ENCODE assay signal across 8 cellular contexts in the genomic region with DNA sequence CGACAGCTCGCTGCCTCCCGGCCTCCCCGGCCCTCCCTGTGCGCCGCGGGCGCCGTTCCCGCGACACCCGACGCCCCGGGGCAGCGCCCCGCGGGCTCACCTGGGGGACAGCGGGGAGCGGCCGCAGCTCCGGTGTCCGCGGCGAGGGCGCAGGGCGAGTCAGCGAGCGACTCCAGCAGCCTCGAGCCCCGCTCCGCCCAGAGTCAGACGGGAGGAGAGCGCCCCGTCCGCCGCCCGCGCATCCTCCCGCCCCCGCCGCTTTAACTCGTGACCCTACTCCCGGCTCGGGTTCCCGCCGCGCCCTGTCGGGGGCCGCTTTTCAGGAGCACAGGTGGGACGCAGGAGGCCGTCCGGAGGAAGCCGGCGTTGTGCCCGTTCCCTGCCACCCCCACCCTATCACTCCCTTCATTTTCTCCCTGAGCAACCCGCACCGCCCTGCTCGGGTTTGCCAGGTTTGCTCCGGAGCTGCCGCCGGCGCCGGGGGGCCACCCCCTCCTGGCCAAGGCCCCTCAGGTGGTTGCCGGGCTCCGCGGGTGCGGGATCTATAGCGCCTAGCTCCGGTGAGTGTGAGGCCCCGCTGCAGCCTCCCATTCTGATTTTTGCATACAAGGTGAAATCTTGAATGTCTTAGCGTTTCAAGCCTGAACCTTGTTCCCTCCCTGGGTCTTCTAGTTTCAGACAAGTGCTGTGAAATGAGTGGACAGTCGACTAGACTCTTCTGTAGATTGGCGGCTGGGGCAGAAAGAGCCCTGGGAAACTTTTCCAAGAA. TPM values are rescaled to one million over a fixed set of nuclear protein-coding genes. Genes with fewer than 3 reads are reported as not detected.
A peak's percentile ranks its signal among the peaks of the same experiment; 100 is the strongest.
DNase-seq lines count a peak whose midpoint lies in the region; ATAC-seq and TF ChIP-seq lines count a peak whose summit lies in the region.

A gene with protein sequence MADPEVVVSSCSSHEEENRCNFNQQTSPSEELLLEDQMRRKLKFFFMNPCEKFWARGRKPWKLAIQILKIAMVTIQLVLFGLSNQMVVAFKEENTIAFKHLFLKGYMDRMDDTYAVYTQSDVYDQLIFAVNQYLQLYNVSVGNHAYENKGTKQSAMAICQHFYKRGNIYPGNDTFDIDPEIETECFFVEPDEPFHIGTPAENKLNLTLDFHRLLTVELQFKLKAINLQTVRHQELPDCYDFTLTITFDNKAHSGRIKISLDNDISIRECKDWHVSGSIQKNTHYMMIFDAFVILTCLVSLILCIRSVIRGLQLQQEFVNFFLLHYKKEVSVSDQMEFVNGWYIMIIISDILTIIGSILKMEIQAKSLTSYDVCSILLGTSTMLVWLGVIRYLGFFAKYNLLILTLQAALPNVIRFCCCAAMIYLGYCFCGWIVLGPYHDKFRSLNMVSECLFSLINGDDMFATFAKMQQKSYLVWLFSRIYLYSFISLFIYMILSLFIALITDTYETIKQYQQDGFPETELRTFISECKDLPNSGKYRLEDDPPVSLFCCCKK (minus strand): TSS at position 205 of the 769 bp plus-strand sequence. CDS start 3,140 bp downstream, outside the sequence.

- TF ChIP-seq CTCF in GM13976 (IDR thresholded peaks at IDR 0.05; ENCODE audit: borderline replicate concordance, control extremely low read depth, extremely low read depth, insufficient read depth, missing control alignments) (no peak), endodermal cell (conservative IDR thresholded peaks at IDR 0.05) (no peak), upper lobe of right lung (IDR thresholded peaks at IDR 0.05) (no peak)

- H3K4me1 ChIP-seq in endodermal cell (ENCODE audit: control insufficient read depth, insufficient read depth, low read length) (no peaks in the 10 kb centered on the region), upper lobe of right lung (peaks cover 2% of the 10 kb centered on the region)
- peaks cover 10 to 21% of the 10 kb centered on the region in 2 donors for H3K4me1 ChIP-seq in naive thymus-derived CD4-positive, alpha-beta T cell (ENCODE audit: control insufficient read depth in 2 of 2, insufficient read depth in 2 of 2, low read length in 2 of 2)

- in situ Hi-C loops in GM13976 (cut with MboI; ENCODE audit: low sequenced_read_pairs, unreplicated experiment) = no loop called here

- peaks cover 26% of the 10 kb centered on the region for H3K4me1 Mint-ChIP-seq in activated CD4-positive, alpha-beta T cell treated with anti-CD3 and anti-CD28 coated beads, Interleukin-2, amount 10 ng/mL, durations not matched to agents 24 days and 14 days
- peaks cover 18% of the 10 kb centered on the region for H3K4me1 Mint-ChIP-seq in endodermal cell
- H3K4me1 Mint-ChIP-seq in naive thymus-derived CD4-positive, alpha-beta T cell = peaks cover 7 to 35% (median 29%) of the 10 kb centered on the region in 7 donors

- no peaks in the 10 kb centered on the region for H3K9me3 Mint-ChIP-seq in activated CD4-positive, alpha-beta T cell treated with anti-CD3 and anti-CD28 coated beads, Interleukin-2, amount 10 ng/mL, durations not matched to agents 24 days and 14 days
- H3K9me3 Mint-ChIP-seq in endodermal cell = no peaks in the 10 kb centered on the region
- H3K9me3 Mint-ChIP-seq in naive thymus-derived CD4-positive, alpha-beta T cell = peaks cover 0 to 4% (median 0%) of the 10 kb centered on the region in 11 donors

- intact Hi-C loops in activated CD4-positive, alpha-beta T cell treated with anti-CD3 and anti-CD28 coated beads, Interleukin-2, amount 10 ng/mL, durations not matched to agents 24 days and 14 days (cut with micrococcal nuclease) = loop anchor here (1.0 to 2.0 kb wide), 3 partner anchors 14 to 210 kb away; a partner anchor contains a TSS
- intact Hi-C loops in naive thymus-derived CD4-positive, alpha-beta T cell (cut with micrococcal nuclease) = loop anchor here (1.0 to 10.0 kb wide), 10 partner anchors 14 to 544 kb away; a partner anchor contains a TSS
- intact Hi-C loops in upper lobe of right lung (cut with DNase I) = no loop called here

- WGBS in endodermal cell (ENCODE audit: insufficient coverage in 1 of 2, insufficient read length in 1 of 2), 2 experiments = 0% methylated on average over 8 to 73 of the region's 73 CpGs

- peaks cover 44% of the 10 kb centered on the region for H3K27me3 Mint-ChIP-seq in activated CD4-positive, alpha-beta T cell treated with anti-CD3 and anti-CD28 coated beads, Interleukin-2, amount 10 ng/mL, durations not matched to agents 24 days and 14 days
- peaks cover 42% of the 10 kb centered on the region for H3K27me3 Mint-ChIP-seq in endodermal cell (ENCODE audit: insufficient read depth)
- peaks cover 47 to 60% (median 54%) of the 10 kb centered on the region in 5 donors for H3K27me3 Mint-ChIP-seq in naive thymus-derived CD4-positive, alpha-beta T cell

- peak within 1 kb of the TSS; percentile 8 for H3K9ac ChIP-seq in endodermal cell (ENCODE audit: extremely low read depth, low read length, poor library complexity, severe bottlenecking)

- no peaks in the 10 kb centered on the region for H3K36me3 Mint-ChIP-seq in activated CD4-positive, alpha-beta T cell treated with anti-CD3 and anti-CD28 coated beads, Interleukin-2, amount 10 ng/mL, durations not matched to agents 24 days and 14 days (ENCODE audit: low read depth)
- no peaks in the 10 kb centered on the region for H3K36me3 Mint-ChIP-seq in endodermal cell (ENCODE audit: low read depth)
- H3K36me3 Mint-ChIP-seq in naive thymus-derived CD4-positive, alpha-beta T cell = peaks cover 0 to 6% (median 0%) of the 10 kb centered on the region in 5 donors

- peak; percentile 67 for ATAC-seq in naive thymus-derived CD4-positive, alpha-beta T cell
- peak; percentile 88 for ATAC-seq in upper lobe of right lung

- peak; percentile 72 for DNase-seq in GM13976 (ENCODE audit: low spot score)
- peak; percentile 82 for DNase-seq in H7
- peak; percentile 52 for DNase-seq in M059J (ENCODE audit: low read depth)
- DNase-seq in activated CD4-positive, alpha-beta T cell treated with anti-CD3 and anti-CD28 coated beads, Interleukin-2, amount 10 ng/mL, durations not matched to agents 24 days and 14 days = peak; percentile 83
- peak; percentile 86 for DNase-seq in endodermal cell
- peak in 7 of 9 donors; percentile 9 to 56 (median 24) for DNase-seq in naive thymus-derived CD4-positive, alpha-beta T cell
- peak; percentile 83 for DNase-seq in upper lobe of right lung
- no peak for DNase-seq in cerebellar nuclear complex (lab: John Stamatoyannopoulos, UW)

- CTCF ChIA-PET in naive thymus-derived CD4-positive, alpha-beta T cell (lab: Charles Lee) = interaction anchor here (1.2 kb wide), 1 partner anchor 21 kb away, joined by 4 read pairs; no protein-coding TSS in a partner anchor

- H3K27me3 ChIP-seq in H7 (ENCODE audit: control insufficient read depth, insufficient read depth, low read length) (peaks cover 52% of the 10 kb centered on the region), endodermal cell (ENCODE audit: control insufficient read depth, insufficient read depth, low read length, poor library complexity, severe bottlenecking) (peaks cover 72% of the 10 kb centered on the region), upper lobe of right lung (peaks cover 31% of the 10 kb centered on the region)
- peaks cover 11 to 13% of the 10 kb centered on the region in 2 donors for H3K27me3 ChIP-seq in naive thymus-derived CD4-positive, alpha-beta T cell (ENCODE audit: control insufficient read depth in 2 of 2, insufficient read depth in 2 of 2, low read length in 2 of 2)

- no peaks in the 10 kb centered on the region for H3K9me3 ChIP-seq in endodermal cell (ENCODE audit: control insufficient read depth, low read length)
- no peaks in the 10 kb centered on the region for H3K9me3 ChIP-seq in naive thymus-derived CD4-positive, alpha-beta T cell (ENCODE audit: control insufficient read depth in 2 of 3, low read length in 3 of 3)
- H3K9me3 ChIP-seq in upper lobe of right lung = no peaks in the 10 kb centered on the region

- peak within 1 kb of the TSS; percentile 21 for H3K27ac Mint-ChIP-seq in activated CD4-positive, alpha-beta T cell treated with anti-CD3 and anti-CD28 coated beads, Interleukin-2, amount 10 ng/mL, durations not matched to agents 24 days and 14 days
- no peak within 1 kb of the TSS for H3K27ac Mint-ChIP-seq in endodermal cell
- H3K27ac Mint-ChIP-seq in naive thymus-derived CD4-positive, alpha-beta T cell = peak within 1 kb of the TSS in 1 of 9 donors; percentile 55

- H3K4me3 ChIP-seq in H7 (ENCODE audit: insufficient read depth, low read depth, low read length) (peak within 1 kb of the TSS; percentile 55), endodermal cell (ENCODE audit: low read length) (peak within 1 kb of the TSS; percentile 73), upper lobe of right lung (peak within 1 kb of the TSS; percentile 60)
- peak within 1 kb of the TSS; percentile 38 for H3K4me3 ChIP-seq in naive thymus-derived CD4-positive, alpha-beta T cell (ENCODE audit: low read length)

- H3K4me3 Mint-ChIP-seq in activated CD4-positive, alpha-beta T cell treated with anti-CD3 and anti-CD28 coated beads, Interleukin-2, amount 10 ng/mL, durations not matched to agents 24 days and 14 days = peak within 1 kb of the TSS; percentile 70
- H3K4me3 Mint-ChIP-seq in endodermal cell = peak within 1 kb of the TSS; percentile 64
- peak within 1 kb of the TSS; percentile 70 to 86 (median 80) for H3K4me3 Mint-ChIP-seq in naive thymus-derived CD4-positive, alpha-beta T cell

- H3K36me3 ChIP-seq in H7 (replicated peaks; ENCODE audit: control insufficient read depth, insufficient read depth, low read length) (no peaks in the 10 kb centered on the region), endodermal cell (ENCODE audit: control insufficient read depth, insufficient read depth, low read length) (no peaks in the 10 kb centered on the region), upper lobe of right lung (no peaks in the 10 kb centered on the region)
- H3K36me3 ChIP-seq in naive thymus-derived CD4-positive, alpha-beta T cell (ENCODE audit: control insufficient read depth in 2 of 3, insufficient read depth in 3 of 3, low read length in 3 of 3) = no peaks in the 10 kb centered on the region

- H3K27ac ChIP-seq in endodermal cell (ENCODE audit: low read depth, low read length) (no peak within 1 kb of the TSS), upper lobe of right lung (no peak within 1 kb of the TSS)
- no peak within 1 kb of the TSS for H3K27ac ChIP-seq in naive thymus-derived CD4-positive, alpha-beta T cell (ENCODE audit: low read depth, low read length)

- POLR2A ChIA-PET in naive thymus-derived CD4-positive, alpha-beta T cell (lab: Charles Lee) = interaction anchor here (1.5 kb wide), 1 partner anchor 10 kb away, joined by 3 read pairs; no protein-coding TSS in a partner anchor

RNA-seq across cellular contexts. Expression of the gene that starts here (rescaled TPM):
- 1.2 and 1.5 TPM in 2 replicates for total RNA-seq in H7 (2014; rRNA removed; shearing (Covaris generic))
- total RNA-seq in M059J (2014; rRNA removed; shearing (Covaris generic)) = 2.1 and 4.3 TPM in 2 replicates
- 0.51 and 0.66 TPM in 2 replicates for total RNA-seq in activated CD4-positive, alpha-beta T cell treated with anti-CD3 and anti-CD28 coated beads, Interleukin-2, amount 10 ng/mL, durations not matched to agents 24 days and 14 days
- total RNA-seq in endodermal cell = 10 to 100 TPM; 10.1 to 12.6 TPM
- 0.53 TPM for polyA plus RNA-seq in endodermal cell (2013, experiment 1 of 2)
- polyA plus RNA-seq in endodermal cell (2013, experiment 2 of 2) = 0.66 TPM
- total RNA-seq in naive thymus-derived CD4-positive, alpha-beta T cell = 10 to 100 TPM in 1 of 5 experiments, under 1 TPM in 4; 0.77 to 11.1 (median 0.95) TPM
- 1 to 10 TPM in 1 of 2 donors, under 1 TPM in 1; 0.43 to 1.5 TPM for polyA plus RNA-seq in naive thymus-derived CD4-positive, alpha-beta T cell
- total RNA-seq in upper lobe of right lung = 14.0 TPM

Comparison
In these comparisons a context has a peak if more than half of its experiments do, and no peak if none do; other contexts are left out.
1. Peak in DNase-seq in activated CD4-positive, alpha-beta T cell treated with anti-CD3 and anti-CD28 coated beads, Interleukin-2, amount 10 ng/mL, durations not matched to agents 24 days and 14 days; RNA of the gene not detected or under 1 TPM.
2. DNase-seq: peak in GM13976 (single experiment), H7 (single experiment), M059J (single experiment), endodermal cell (single experiment), naive thymus-derived CD4-positive, alpha-beta T cell (7 of 9) and upper lobe of right lung (single experiment); none in cerebellar nuclear complex (0 of 2).
3. Peak in every context shown above with its lines, with median percentiles within 50 percentile points of each other: H3K4me3 ChIP-seq and H3K4me3 Mint-ChIP-seq.